17 cellular contexts compared by ENCODE assay signal in genomic region chr16:26985100-26986065, GRCh38.
A peak's percentile ranks its signal among the peaks of the same experiment; 100 is the strongest.
DNase-seq lines count a peak whose midpoint lies in the region; ATAC-seq, FAIRE-seq and TF ChIP-seq lines count a peak whose summit lies in the region.
"Had no signal": no experiment of that assay in that cellular context is flagged by ENCODE, and none has a peak within 500 bp of the region (broad histone marks: within the 10 kb centered on the region; RNA-seq: fewer than 3 reads in every experiment).

No MANE protein-coding gene starts in this region.

- intact Hi-C loops in GM12878 (cut with micrococcal nuclease; ENCODE audit: unreplicated experiment) = no loop called here
- intact Hi-C loops in posterior vena cava (cut with DNase I) = no loop called here

- peaks cover 75% of the 10 kb centered on the region for H3K4me1 Mint-ChIP-seq in HFFc6 (ENCODE audit: low read depth)
- H3K4me1 Mint-ChIP-seq: CD14-positive monocyte had no signal

- TF ChIP-seq EP300 in A549 (IDR thresholded peaks at IDR 0.05) (no peak), GM12878 (IDR thresholded peaks at IDR 0.05; ENCODE audit: borderline replicate concordance in 1 of 2, control insufficient read depth in 1 of 2, low read depth in 2 of 2, low read length in 2 of 2) (no peak)

- no peak overlapping the region for H2AFZ ChIP-seq in GM12878 (ENCODE audit: control insufficient read depth, low read depth, low read length)

- H3K79me2 ChIP-seq in GM12878 (ENCODE audit: control insufficient read depth, insufficient read depth, low read length) = no peaks in the 10 kb centered on the region

- POLR2A ChIA-PET in A549 (lab: Yijun Ruan, JAX) (no interaction called here), GM12878 (lab: Charles Lee) (no interaction called here)

- H3K9me3 Mint-ChIP-seq in HFFc6 = peaks cover 4% of the 10 kb centered on the region; the same call in 1 of the 2 replicates

- TF ChIP-seq CTCF in A549 (IDR thresholded peaks at IDR 0.05) (no peak), HFFc6 (IDR thresholded peaks at IDR 0.05) (no peak), GM12878 (IDR thresholded peaks at IDR 0.05 in 2 of 3, conservative IDR thresholded peaks at IDR 0.05 in 1 of 3; ENCODE audit: control insufficient read depth in 2 of 3, extremely low read depth in 1 of 3, insufficient read depth in 1 of 3, low read depth in 3 of 3, low read length in 3 of 3) (no peak)

- DNase-seq in A549 (ENCODE audit: low read depth in 1 of 2, low spot score in 1 of 2) = no peak
- DNase-seq in HFFc6 = no peak
- no peak for DNase-seq in GM12878 (ENCODE audit: low read depth, low spot score)
- DNase-seq in posterior vena cava (ENCODE audit: low spot score) = no peak
- DNase-seq in DMS53 treated with DMSO at 0.1 percent for 48 hours (lab: John Stamatoyannopoulos, UW; ENCODE audit: unreplicated experiment) = no peak
- DNase-seq in UCSD-AML1 (lab: John Stamatoyannopoulos, UW; ENCODE audit: unreplicated experiment) = no peak
- DNase-seq: COR-L47; GOT3; NCI-H146; NCI-H2081 treated with DMSO at 0.1 percent for 48 hours; NCI-H524; NK-92 treated with Interleukin-12 subunit alpha and Interleukin-12 subunit beta, amount 100 ng/mL, for 24 hours had no signal

- no peaks in the 10 kb centered on the region for H3K36me3 Mint-ChIP-seq in HFFc6 (ENCODE audit: low read depth)
- H3K36me3 Mint-ChIP-seq: CD14-positive monocyte had no signal

- no peak for ATAC-seq in A549
- no peak for ATAC-seq in GM12878
- no peak for ATAC-seq in HG02870 (IDR thresholded peaks at IDR 0.05; ENCODE audit: unreplicated experiment)

- WGBS in A549 (ENCODE audit: missing lambda C conversion rate) = 17% methylated on average over 17 of the region's 17 CpGs
- WGBS in GM12878 (ENCODE audit: insufficient coverage, insufficient replicate concordance, low lambda C conversion rate, missing lambda C conversion rate) = 15% methylated on average over 17 of the region's 17 CpGs

- BruUV-seq in GM12878 (replicated peaks; lab: Mats Ljungman, UMichigan) = no TSS peak

- H3K9ac ChIP-seq in GM12878 (ENCODE audit: control insufficient read depth, insufficient read depth, low read length) = no peak overlapping the region
- peak overlapping the region; percentile 54 for H3K9ac ChIP-seq in iPS-18a (ENCODE audit: low read length)

- no peaks in the 10 kb centered on the region for H3K9me3 ChIP-seq in A549
- H3K9me3 ChIP-seq in GM12878 (replicated peaks; ENCODE audit: control insufficient read depth, insufficient read depth, low read length) = no peaks in the 10 kb centered on the region
- no peaks in the 10 kb centered on the region for H3K9me3 ChIP-seq in iPS-18a (ENCODE audit: control insufficient read depth, low read depth, low read length)

- H3K27me3 ChIP-seq in GM12878 (replicated peaks in 1 of 2; ENCODE audit: control insufficient read depth in 2 of 2, insufficient read depth in 2 of 2, low read length in 1 of 2) (no peaks in the 10 kb centered on the region; a peak in 2 of 4 replicates), iPS-18a (ENCODE audit: control insufficient read depth, insufficient read depth, low read length) (no peaks in the 10 kb centered on the region)

- FAIRE-seq in A549 (lab: Jason Lieb, UNC) (no peak), GM12878 (lab: Jason Lieb, UNC) (no peak)
- FAIRE-seq: A204.1, GM12892 had no signal

- no peaks in the 10 kb centered on the region for H3K36me3 ChIP-seq in GM12878 (ENCODE audit: control insufficient read depth in 2 of 2, insufficient read depth in 2 of 2, low read length in 1 of 2)
- no peaks in the 10 kb centered on the region for H3K36me3 ChIP-seq in iPS-18a (ENCODE audit: control insufficient read depth, low read depth, low read length)

- RAD21 ChIA-PET in GM12878 (lab: Charles Lee; ENCODE audit: unreplicated experiment) = no interaction called here

- 0 out of 2 replicates have a peak overlapping the region, but pooled peaks have one; percentile 39 for H3K27ac Mint-ChIP-seq in HFFc6

- H3K4me2 ChIP-seq in A549 = 0 out of 3 replicates have a peak overlapping the region, but pooled peaks have one; percentile 19
- no peak overlapping the region for H3K4me2 ChIP-seq in GM12878 (ENCODE audit: control insufficient read depth, insufficient read depth)

- CTCF ChIA-PET in A549 (lab: Yijun Ruan, JAX) (no interaction called here), GM12878 (lab: Yijun Ruan, JAX) (no interaction called here)

- H3K4me3 Mint-ChIP-seq in HFFc6 = no peak overlapping the region
- H3K4me3 Mint-ChIP-seq: CD14-positive monocyte had no signal

- TF ChIP-seq RAD21 in A549 (conservative IDR thresholded peaks at IDR 0.05 in 1 of 2, IDR thresholded peaks at IDR 0.05 in 1 of 2) (no peak), GM12878 (IDR thresholded peaks at IDR 0.05; ENCODE audit: insufficient read depth, low read depth, low read length) (no peak)

- H3K4me1 ChIP-seq in A549 (no peaks in the 10 kb centered on the region), GM12878 (ENCODE audit: control insufficient read depth, insufficient read depth, low read length) (no peaks in the 10 kb centered on the region), iPS-18a (ENCODE audit: control insufficient read depth, low read depth, low read length) (peaks cover 33% of the 10 kb centered on the region)

- TF ChIP-seq POLR2A in A549 (IDR thresholded peaks at IDR 0.05; ENCODE audit: low read length) (no peak), GM12878 (IDR thresholded peaks at IDR 0.05; ENCODE audit: low read depth, low read length) (no peak)

- H4K20me1 ChIP-seq in GM12878 (ENCODE audit: control insufficient read depth, insufficient read depth) = no peaks in the 10 kb centered on the region

- H3K27me3 Mint-ChIP-seq in HFFc6 (ENCODE audit: insufficient read depth) = no peaks in the 10 kb centered on the region

- SMC1A ChIA-PET in GM12878 (lab: Charles Lee; ENCODE audit: uncharacterized antibody, unreplicated experiment) = no interaction called here

- no peak overlapping the region for H3K27ac ChIP-seq in A549
- H3K27ac ChIP-seq in GM12878 (ENCODE audit: control insufficient read depth, insufficient read depth) = no peak overlapping the region
- H3K27ac ChIP-seq in iPS-18a (ENCODE audit: low read length) = peak overlapping the region; percentile 89

- in situ Hi-C loops in GM12878 (cut with MboI) = no loop called here

- no peak overlapping the region for H3K4me3 ChIP-seq in A549
- H3K4me3 ChIP-seq in GM12878 = no peak overlapping the region
- peak overlapping the region; percentile 15 for H3K4me3 ChIP-seq in iPS-18a (ENCODE audit: low read length)

TF ChIP-seq in A549, 52 proteins besides CTCF, POLR2A, EP300 and RAD21 (continues in another document):
- TF ChIP-seq BCL3 (IDR thresholded peaks at IDR 0.05) = no peak
- no peak for TF ChIP-seq ZFP36 (IDR thresholded peaks at IDR 0.05; ENCODE audit: borderline replicate concordance, partially characterized antibody)
- no peak for TF ChIP-seq NR3C1 (IDR thresholded peaks at IDR 0.05)
- TF ChIP-seq FOSL2 (IDR thresholded peaks at IDR 0.05) = no peak
- TF ChIP-seq FOSL2 (CRISPR knock-in tag; IDR thresholded peaks at IDR 0.05) = no peak
- no peak for TF ChIP-seq TP53 (CRISPR knock-in tag; IDR thresholded peaks at IDR 0.05)
- TF ChIP-seq JUN (IDR thresholded peaks at IDR 0.05) = no peak
- no peak for TF ChIP-seq ZSCAN20 (CRISPR knock-in tag; IDR thresholded peaks at IDR 0.05)
- no peak for TF ChIP-seq CHD4 (IDR thresholded peaks at IDR 0.05; ENCODE audit: borderline replicate concordance)
- no peak for TF ChIP-seq CBX8 (IDR thresholded peaks at IDR 0.05)

TF ChIP-seq in GM12878, 131 proteins besides CTCF, POLR2A, EP300 and RAD21:
- TF ChIP-seq SIX5 (IDR thresholded peaks at IDR 0.05; ENCODE audit: low read depth, low read length, severe bottlenecking) (no peak), ZNF274 (IDR thresholded peaks at IDR 0.05; ENCODE audit: insufficient read depth, insufficient read length) (no peak), YY1 (IDR thresholded peaks at IDR 0.05; ENCODE audit: low read depth, low read length) (peak; percentile 62; the same call in 1 of the 2 replicates), SRF (IDR thresholded peaks at IDR 0.05; ENCODE audit: low read depth in 2 of 2, low read length in 2 of 2) (peak in 1 of 2 experiments; percentile 36; a peak in 1 of 4 replicates)
